1 cellular context compared by ENCODE assay signal in the genomic region with DNA sequence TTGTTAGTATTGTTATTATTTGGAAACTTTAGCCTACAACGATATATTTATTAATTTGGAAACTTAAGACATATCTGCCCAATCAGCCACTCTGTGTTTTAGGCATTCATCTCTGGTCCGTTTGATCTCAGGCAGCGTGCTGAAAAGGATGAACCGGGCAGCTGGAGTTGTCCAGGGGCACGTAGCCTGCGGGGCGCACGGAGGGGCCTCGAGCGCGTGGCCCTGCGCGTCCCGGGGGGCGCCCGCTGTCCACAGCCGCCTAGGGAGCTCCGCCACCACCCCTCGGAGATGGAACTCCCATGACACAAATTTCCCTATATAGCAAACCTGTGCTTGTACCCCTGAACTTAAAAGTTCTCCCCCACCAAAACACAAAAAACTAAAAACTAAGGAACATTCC.
TF ChIP-seq lines count a peak whose summit lies in the region.

No MANE protein-coding gene starts in this region.

TF ChIP-seq in H1, 55 proteins besides CTCF, POLR2A, EP300 and RAD21 (continued from another document):
- TF ChIP-seq TBP (IDR thresholded peaks at IDR 0.05; ENCODE audit: low read depth, low read length) (no peak), ASH2L (IDR thresholded peaks at IDR 0.05; ENCODE audit: low read length) (no peak)
